Comparison of ENCODE assay signal across 21 cellular contexts in the genomic region with DNA sequence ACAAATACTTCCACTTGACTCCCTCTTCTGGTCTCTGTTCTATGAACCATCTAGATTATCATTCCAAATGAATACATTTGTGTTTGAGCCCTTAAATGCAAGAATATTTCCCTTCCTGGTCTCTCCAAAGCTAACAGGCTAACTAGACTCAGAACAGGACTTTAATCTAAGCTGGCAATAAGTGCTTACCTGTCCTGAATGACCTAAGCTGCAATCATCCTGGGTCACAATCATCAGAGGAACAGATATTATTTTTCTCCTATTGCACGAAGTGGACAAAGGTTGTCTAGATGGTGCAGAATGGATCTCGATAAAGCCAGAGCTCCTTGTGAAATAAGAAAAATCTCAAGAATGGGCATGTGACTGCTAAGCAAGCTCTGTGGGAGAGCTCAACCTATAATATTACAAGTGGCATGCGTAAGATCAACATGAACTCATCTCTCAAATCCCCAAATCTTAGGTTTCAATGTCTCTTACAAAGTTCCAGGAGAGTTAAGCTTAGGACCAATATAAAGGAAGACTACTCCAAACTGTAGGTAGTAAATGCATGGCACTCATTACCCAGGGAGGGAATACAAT.
"Had no signal": no experiment of that assay in that cellular context is flagged by ENCODE, and none has a peak within 500 bp of the region (broad histone marks: within the 10 kb centered on the region; RNA-seq: fewer than 3 reads in every experiment).

No MANE protein-coding gene starts in this region.

- H3K27me3 Mint-ChIP-seq: activated naive CD4-positive, alpha-beta T cell treated with anti-CD3 and anti-CD28 coated beads, Interleukin-2, amount 50 U/mL, for 24 hours; naive thymus-derived CD4-positive, alpha-beta T cell; stimulated activated naive CD8-positive, alpha-beta T cell treated with anti-CD3 and anti-CD28 coated beads, Interleukin-15, amount 100 ng/mL, for 72 hours had no signal

- ATAC-seq: activated CD8-positive, alpha-beta T cell treated with anti-CD3 and anti-CD28 coated beads, Interleukin-2, amount 10 ng/mL, durations not matched to agents 7 days and 5 days; gastrocnemius medialis; naive thymus-derived CD4-positive, alpha-beta T cell; stimulated activated naive CD8-positive, alpha-beta T cell treated with anti-CD3 and anti-CD28 coated beads, Interleukin-15, amount 100 ng/mL, for 72 hours had no signal

- H3K36me3 ChIP-seq: gastrocnemius medialis, transverse colon, uterus had no signal

- H3K9me3 ChIP-seq: gastrocnemius medialis, transverse colon, uterus had no signal

- H3K27ac Mint-ChIP-seq: activated CD8-positive, alpha-beta T cell treated with anti-CD3 and anti-CD28 coated beads, Interleukin-2, amount 10 ng/mL, durations not matched to agents 7 days and 5 days; activated naive CD4-positive, alpha-beta T cell treated with anti-CD3 and anti-CD28 coated beads, Interleukin-2, amount 50 U/mL, for 24 hours; naive thymus-derived CD4-positive, alpha-beta T cell; stimulated activated naive CD8-positive, alpha-beta T cell treated with anti-CD3 and anti-CD28 coated beads, Interleukin-15, amount 100 ng/mL, for 72 hours; T-helper 1 cell treated with Interleukin-12 subunit alpha and Interleukin-12 subunit beta and Interleukin-4 antibody, amounts not matched to agents 30 μg/mL and 1 μg/mL, for 36 hours had no signal

- H3K4me1 ChIP-seq: gastrocnemius medialis, uterus had no signal

- H3K9me3 Mint-ChIP-seq: activated naive CD4-positive, alpha-beta T cell treated with anti-CD3 and anti-CD28 coated beads, Interleukin-2, amount 50 U/mL, for 24 hours; activated T-helper 1 cell treated with anti-CD3 and anti-CD28 coated beads, Interleukin-12 subunit alpha, Interleukin-12 subunit beta, Interleukin-2, Interleukin-4 antibody, amounts not matched to agents 30 ng/mL and 10 ng/mL and 1 ng/mL, durations not matched to agents 14 hours and 24 hours and 36 hours; brain; naive thymus-derived CD4-positive, alpha-beta T cell; neural crest cell; stimulated activated naive CD8-positive, alpha-beta T cell treated with anti-CD3 and anti-CD28 coated beads, Interleukin-15, amount 100 ng/mL, for 72 hours; T-helper 1 cell treated with Interleukin-12 subunit alpha and Interleukin-12 subunit beta and Interleukin-4 antibody, amounts not matched to agents 30 μg/mL and 1 μg/mL, for 36 hours had no signal

- H3K27me3 ChIP-seq: gastrocnemius medialis, transverse colon, uterus had no signal

- DNase-seq: activated CD4-positive, alpha-beta T cell treated with anti-CD3 and anti-CD28 coated beads for 48 hours; activated CD8-positive, alpha-beta T cell treated with anti-CD3 and anti-CD28 coated beads, Interleukin-2, amount 10 ng/mL, durations not matched to agents 7 days and 5 days; activated gamma-delta T cell treated with Interleukin-2 at 50 U/mL for 16 hours; aorta; caudate nucleus; effector memory CD4-positive, alpha-beta T cell; gastrocnemius medialis; hypothalamus; naive thymus-derived CD4-positive, alpha-beta T cell; occipital lobe; retina; stimulated activated CD4-positive, alpha-beta T cell treated with anti-CD3 and anti-CD28 coated beads, Interleukin-1b, Interleukin-23, amount 100 ng/mL, for 48 hours; stimulated activated naive CD8-positive, alpha-beta T cell treated with anti-CD3 and anti-CD28 coated beads, Interleukin-15, amount 100 ng/mL, for 72 hours; transverse colon; uterus had no signal

- H3K36me3 Mint-ChIP-seq: activated naive CD4-positive, alpha-beta T cell treated with anti-CD3 and anti-CD28 coated beads, Interleukin-2, amount 50 U/mL, for 24 hours; brain; naive thymus-derived CD4-positive, alpha-beta T cell had no signal

- H3K4me3 Mint-ChIP-seq: activated CD8-positive, alpha-beta T cell treated with anti-CD3 and anti-CD28 coated beads, Interleukin-2, amount 10 ng/mL, durations not matched to agents 7 days and 5 days; activated naive CD4-positive, alpha-beta T cell treated with anti-CD3 and anti-CD28 coated beads, Interleukin-2, amount 50 U/mL, for 24 hours; activated T-helper 1 cell treated with anti-CD3 and anti-CD28 coated beads, Interleukin-12 subunit alpha, Interleukin-12 subunit beta, Interleukin-2, Interleukin-4 antibody, amounts not matched to agents 30 ng/mL and 10 ng/mL and 1 ng/mL, durations not matched to agents 14 hours and 24 hours and 36 hours; brain; naive thymus-derived CD4-positive, alpha-beta T cell; neural crest cell; stimulated activated naive CD8-positive, alpha-beta T cell treated with anti-CD3 and anti-CD28 coated beads, Interleukin-15, amount 100 ng/mL, for 72 hours; T-helper 1 cell treated with Interleukin-12 subunit alpha and Interleukin-12 subunit beta and Interleukin-4 antibody, amounts not matched to agents 30 μg/mL and 1 μg/mL, for 36 hours had no signal

- H3K4me1 Mint-ChIP-seq: brain had no signal

- H3K4me3 ChIP-seq: gastrocnemius medialis, lung, transverse colon, uterus had no signal

- H3K27ac ChIP-seq: gastrocnemius medialis, transverse colon, uterus had no signal
